ENCODE assay signal across 23 cellular contexts in the genomic region with DNA sequence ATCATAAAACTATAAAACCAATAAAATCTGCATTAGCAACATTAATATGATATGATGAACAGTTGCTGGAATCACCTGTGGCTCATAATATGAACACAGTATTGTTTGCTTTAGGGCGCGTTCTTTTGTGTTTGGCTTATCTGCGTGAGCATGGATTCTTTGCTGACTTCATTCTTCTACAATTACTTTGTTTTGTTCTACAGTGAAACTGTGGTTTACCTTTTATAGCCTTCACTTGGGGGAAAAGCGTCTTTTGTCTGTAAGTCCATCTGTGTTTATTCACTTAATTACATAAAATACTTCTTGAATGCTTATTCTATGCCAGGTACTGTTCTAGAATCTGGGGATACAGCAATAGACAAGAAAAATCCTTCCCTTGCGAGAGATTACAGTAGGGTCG.
DNase-seq lines count a peak whose midpoint lies in the region; ATAC-seq and TF ChIP-seq lines count a peak whose summit lies in the region.
"Had no signal": no experiment of that assay in that cellular context is flagged by ENCODE, and none has a peak within 500 bp of the region (broad histone marks: within the 10 kb centered on the region; RNA-seq: fewer than 3 reads in every experiment).

No MANE protein-coding gene starts in this region.

- intact Hi-C loops in dorsolateral prefrontal cortex (cut with DNase I): loop anchor here (5.0 to 10.0 kb wide), 2 partner anchors 193 to 201 kb away; partner anchors contain the start of gene ZNF532 (in 1 of the 2)

- no peak overlapping the region for H3K4me3 ChIP-seq in dorsolateral prefrontal cortex
- H3K4me3 ChIP-seq: body of pancreas, thoracic aorta had no signal

- ATAC-seq in HG03442 (IDR thresholded peaks at IDR 0.05; ENCODE audit: unreplicated experiment): no peak
- ATAC-seq: activated T-cell treated with anti-CD3 and anti-CD28 coated beads, Interleukin-2, amount 50 U/mL, for 72 hours; body of pancreas had no signal

- DNase-seq in H4 (ENCODE audit: low spot score) (peak; percentile 68), NCI-H1105 treated with DMSO at 0.1 percent for 48 hours (lab: John Stamatoyannopoulos, UW) (peak; percentile 77), NCI-H2196 treated with DMSO at 0.1 percent for 48 hours (lab: John Stamatoyannopoulos, UW; ENCODE audit: unreplicated experiment) (peak; percentile 73), epithelial cell of prostate (ENCODE audit: low read depth, low spot score) (peak; percentile 64), hippocampal formation (lab: John Stamatoyannopoulos, UW) (no peak), dorsolateral prefrontal cortex (no peak)
- DNase-seq: activated CD4-positive, alpha-beta T cell treated with anti-CD3 and anti-CD28 coated beads, Interleukin-2, amount 50 U/mL, for 4 hours; activated CD4-positive, CD25-positive, alpha-beta regulatory T cell; activated naive CD4-positive, alpha-beta T cell treated with Interleukin-2 at 50 U/mL for 16 hours; activated T-cell treated with anti-CD3 and anti-CD28 coated beads, Interleukin-2, amount 50 U/mL, for 72 hours; body of pancreas; glutamatergic neuron; KBM-7; kidney; MM.1S; naive B cell; NCI-H187 treated with DMSO at 0.1 percent for 48 hours; NCI-H524; occipital lobe; RPMI8226; T-helper 1 cell had no signal

- TF ChIP-seq CTCF in dorsolateral prefrontal cortex (IDR thresholded peaks at IDR 0.05 in 54 of 56, conservative IDR thresholded peaks at IDR 0.05 in 2 of 56; ENCODE audit: low read depth in 1 of 56, partially characterized antibody in 56 of 56): no peak

- H3K27ac ChIP-seq in epithelial cell of prostate: no peak overlapping the region
- H3K27ac ChIP-seq in dorsolateral prefrontal cortex: no peak overlapping the region
- H3K27ac ChIP-seq: body of pancreas, thoracic aorta had no signal

- H3K27me3 ChIP-seq in dorsolateral prefrontal cortex: no peaks in the 10 kb centered on the region
- H3K27me3 ChIP-seq: body of pancreas had no signal

Comparison
In these comparisons a context has a peak if more than half of its experiments do, and no peak if none do; other contexts are left out.
1. DNase-seq: peak in H4 (single experiment), NCI-H1105 treated with DMSO at 0.1 percent for 48 hours (single experiment), NCI-H2196 treated with DMSO at 0.1 percent for 48 hours (single experiment) and epithelial cell of prostate (single experiment); none in hippocampal formation (0 of 2) and dorsolateral prefrontal cortex (0 of 10).